Comparison of ENCODE assay signal across 10 cellular contexts in the genomic region with DNA sequence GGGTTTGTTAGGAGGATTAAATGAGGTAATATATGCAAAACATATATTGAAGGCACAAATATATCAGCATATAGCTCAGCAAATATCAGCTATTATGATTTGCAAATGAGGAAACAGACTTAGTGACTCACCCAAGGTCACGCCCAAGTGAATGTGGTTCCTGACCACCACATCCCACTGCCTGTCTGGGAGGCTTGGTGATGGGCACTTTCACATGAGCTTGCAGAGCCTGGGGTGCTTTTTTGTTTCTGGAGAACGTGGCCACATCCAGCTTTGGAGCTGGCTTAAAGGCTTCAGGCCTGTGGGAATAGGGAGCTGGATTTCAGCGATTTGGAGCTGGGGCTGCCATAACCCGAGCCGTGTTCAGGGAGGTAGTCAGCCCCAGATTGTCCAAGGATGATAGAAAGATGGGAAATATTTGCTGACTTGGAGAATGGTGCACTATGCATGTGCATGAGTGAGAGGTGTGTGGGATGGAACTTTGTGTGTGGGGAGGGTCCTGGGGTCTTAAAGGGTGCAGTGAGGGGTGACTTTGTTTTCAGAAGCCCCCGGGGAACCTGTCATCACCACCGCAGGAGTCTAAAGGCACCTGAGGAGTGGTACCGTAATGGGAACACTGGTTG. TPM values are rescaled to one million over a fixed set of nuclear protein-coding genes. Genes with fewer than 3 reads are reported as not detected.
DNase-seq lines count a peak whose midpoint lies in the region; ATAC-seq and TF ChIP-seq lines count a peak whose summit lies in the region.
"Had no signal": no experiment of that assay in that cellular context is flagged by ENCODE, and none has a peak within 500 bp of the region (broad histone marks: within the 10 kb centered on the region; RNA-seq: fewer than 3 reads in every experiment).

No MANE protein-coding gene starts in this region.

- no peak overlapping the region for H3K4me3 Mint-ChIP-seq in activated CD4-positive, alpha-beta T cell treated with anti-CD3 and anti-CD28 coated beads, Interleukin-2, amount 10 ng/mL, durations not matched to agents 24 days and 14 days

- H3K4me3 ChIP-seq in brain microvascular endothelial cell (ENCODE audit: low read depth, low read length) (no peak overlapping the region), spleen (no peak overlapping the region)

- 54 to 71% (median 61%) methylated on average over 8 of the region's 8 CpGs for WGBS in spleen, 5 donors

- DNase-seq in activated CD4-positive, alpha-beta T cell treated with anti-CD3 and anti-CD28 coated beads, Interleukin-2, amount 10 ng/mL, durations not matched to agents 24 days and 14 days, result peak; percentile 64
- no peak for DNase-seq in activated CD4-positive, alpha-beta T cell treated with anti-CD3 and anti-CD28 coated beads for 1 hour
- peak; percentile 53 to 65 for DNase-seq in NCI-H526 (lab: John Stamatoyannopoulos, UW)
- DNase-seq in brain microvascular endothelial cell, result peak; percentile 21
- DNase-seq in spleen, result peak; percentile 66
- DNase-seq in HuH-7 (ENCODE audit: low spot score), result no peak
- no peak for DNase-seq in globus pallidus (ENCODE audit: low spot score)
- DNase-seq: stimulated activated naive CD4-positive, alpha-beta T cell had no signal

- TF ChIP-seq CTCF in brain microvascular endothelial cell (IDR thresholded peaks at IDR 0.05; ENCODE audit: low read depth, low read length, missing control alignments) (no peak), spleen (IDR thresholded peaks at IDR 0.05 in 8 of 11, conservative IDR thresholded peaks at IDR 0.05 in 3 of 11) (no peak)

- no peak for TF ChIP-seq POLR2A in spleen (IDR thresholded peaks at IDR 0.05)

- intact Hi-C loops in activated CD4-positive, alpha-beta T cell treated with anti-CD3 and anti-CD28 coated beads, Interleukin-2, amount 10 ng/mL, durations not matched to agents 24 days and 14 days (cut with micrococcal nuclease), result no loop called here
- intact Hi-C loops in spleen (cut with DNase I; ENCODE audit: low total_unique reads), result no loop called here

- H3K27me3 Mint-ChIP-seq in activated CD4-positive, alpha-beta T cell treated with anti-CD3 and anti-CD28 coated beads, Interleukin-2, amount 10 ng/mL, durations not matched to agents 24 days and 14 days, result peaks cover 52% of the 10 kb centered on the region

- H3K4me1 ChIP-seq in spleen, result peaks cover 5 to 77% (median 45%) of the 10 kb centered on the region in 6 donors

- no peak overlapping the region for H3K27ac ChIP-seq in brain microvascular endothelial cell
- peak overlapping the region in 4 of 8 donors; percentile 12 to 67 (median 24) for H3K27ac ChIP-seq in spleen

- ATAC-seq in HG03025 (IDR thresholded peaks at IDR 0.05; ENCODE audit: low FRiP score, unreplicated experiment), result no peak
- ATAC-seq: Panc1 had no signal

- H3K9me3 ChIP-seq in spleen, result no peaks in the 10 kb centered on the region

- in situ Hi-C loops in brain microvascular endothelial cell (cut with HindIII; ENCODE audit: low pct_ligation_motif_present, low sequenced_read_pairs), result no loop called here

- no peaks in the 10 kb centered on the region for H3K36me3 ChIP-seq in brain microvascular endothelial cell (replicated peaks)
- no peaks in the 10 kb centered on the region for H3K36me3 ChIP-seq in spleen

- H3K27me3 ChIP-seq in brain microvascular endothelial cell (replicated peaks) (peaks cover 28% of the 10 kb centered on the region), spleen (replicated peaks in 1 of 7) (peaks cover 0 to 56% (median 14%) of the 10 kb centered on the region in 7 donors)

- H3K36me3 Mint-ChIP-seq in activated CD4-positive, alpha-beta T cell treated with anti-CD3 and anti-CD28 coated beads, Interleukin-2, amount 10 ng/mL, durations not matched to agents 24 days and 14 days (ENCODE audit: low read depth), result no peaks in the 10 kb centered on the region

- H3K4me1 Mint-ChIP-seq in activated CD4-positive, alpha-beta T cell treated with anti-CD3 and anti-CD28 coated beads, Interleukin-2, amount 10 ng/mL, durations not matched to agents 24 days and 14 days, result peaks cover 17% of the 10 kb centered on the region

- no peak overlapping the region for H3K27ac Mint-ChIP-seq in activated CD4-positive, alpha-beta T cell treated with anti-CD3 and anti-CD28 coated beads, Interleukin-2, amount 10 ng/mL, durations not matched to agents 24 days and 14 days

- no peaks in the 10 kb centered on the region for H3K9me3 Mint-ChIP-seq in activated CD4-positive, alpha-beta T cell treated with anti-CD3 and anti-CD28 coated beads, Interleukin-2, amount 10 ng/mL, durations not matched to agents 24 days and 14 days

RNA-seq across cellular contexts. Expression of gene FGD5, which starts 12.0 kb away (rescaled TPM):
- 0.14 TPM in 1 of 2 replicates, not detected in the other for total RNA-seq in activated CD4-positive, alpha-beta T cell treated with anti-CD3 and anti-CD28 coated beads, Interleukin-2, amount 10 ng/mL, durations not matched to agents 24 days and 14 days
- 100 to 1,000 TPM in 2 of 7 donors, 10 to 100 TPM in 5; 62.5 to 145 (median 68.7) TPM for total RNA-seq in spleen
- 10 to 100 TPM in 1 of 3 donors, 1 to 10 TPM in 2; 6.0 to 18.3 (median 6.7) TPM for polyA plus RNA-seq in spleen

Comparison
In these comparisons a context has a peak if more than half of its experiments do, and no peak if none do; other contexts are left out.
1. DNase-seq: peak in activated CD4-positive, alpha-beta T cell treated with anti-CD3 and anti-CD28 coated beads, Interleukin-2, amount 10 ng/mL, durations not matched to agents 24 days and 14 days (single experiment), NCI-H526 (2 of 2), brain microvascular endothelial cell (single experiment) and spleen (single experiment); none in activated CD4-positive, alpha-beta T cell treated with anti-CD3 and anti-CD28 coated beads for 1 hour (single experiment), HuH-7 (single experiment) and globus pallidus (single experiment).
2. RNA of gene FGD5, which starts 12.0 kb away (total RNA-seq): 62.5 to 145 TPM in spleen; 0.14 TPM in activated CD4-positive, alpha-beta T cell treated with anti-CD3 and anti-CD28 coated beads, Interleukin-2, amount 10 ng/mL, durations not matched to agents 24 days and 14 days; every median in the first group is over 10 times any median in the second.